ENCODE assay signal across 2 cellular contexts in the genomic region with DNA sequence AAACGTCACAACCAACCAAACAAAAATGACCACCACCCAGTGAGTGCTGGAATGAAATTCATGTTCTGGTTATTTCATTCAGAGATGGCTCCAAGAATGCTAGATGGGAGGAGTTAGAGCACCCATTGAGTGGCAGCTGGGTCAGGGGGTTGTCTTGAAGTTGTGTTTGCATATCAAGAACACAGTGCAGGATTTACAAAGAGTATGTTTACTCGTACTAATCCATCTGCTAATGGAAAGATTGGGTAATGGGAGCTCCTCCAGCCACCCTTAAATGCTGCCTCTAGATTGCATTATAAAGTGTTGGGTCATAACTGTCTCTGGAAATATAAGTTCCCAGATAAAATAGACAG.
TF ChIP-seq lines count a peak whose summit lies in the region.

No MANE protein-coding gene starts in this region.

TF ChIP-seq in SK-N-SH, 30 proteins besides CTCF, POLR2A, EP300 and RAD21 (continued from another document):
- TF ChIP-seq USF2 (IDR thresholded peaks at IDR 0.05; ENCODE audit: borderline replicate concordance, low read depth, low read length): no peak
- TF ChIP-seq MEF2A (IDR thresholded peaks at IDR 0.05; ENCODE audit: borderline replicate concordance, low read depth): no peak
- TF ChIP-seq CHD2 (IDR thresholded peaks at IDR 0.05; ENCODE audit: low read length, partially characterized antibody): no peak
- TF ChIP-seq SMC3 (IDR thresholded peaks at IDR 0.05; ENCODE audit: low read depth, low read length): no peak
- TF ChIP-seq FOXM1 (IDR thresholded peaks at IDR 0.05; ENCODE audit: low read depth): no peak
- no peak for TF ChIP-seq YY1 (IDR thresholded peaks at IDR 0.05; ENCODE audit: low read depth)
TF ChIP-seq in SK-N-SH: peak in this region for 0.

TF ChIP-seq in SK-N-SH treated with all-trans-retinoic acid at 6 μM for 48 hours, 23 proteins besides CTCF, POLR2A, EP300 and RAD21 (continued from another document):
- TF ChIP-seq ZFP30 (CRISPR knock-in tag; IDR thresholded peaks at IDR 0.05): no peak
- TF ChIP-seq, protein P1, sequence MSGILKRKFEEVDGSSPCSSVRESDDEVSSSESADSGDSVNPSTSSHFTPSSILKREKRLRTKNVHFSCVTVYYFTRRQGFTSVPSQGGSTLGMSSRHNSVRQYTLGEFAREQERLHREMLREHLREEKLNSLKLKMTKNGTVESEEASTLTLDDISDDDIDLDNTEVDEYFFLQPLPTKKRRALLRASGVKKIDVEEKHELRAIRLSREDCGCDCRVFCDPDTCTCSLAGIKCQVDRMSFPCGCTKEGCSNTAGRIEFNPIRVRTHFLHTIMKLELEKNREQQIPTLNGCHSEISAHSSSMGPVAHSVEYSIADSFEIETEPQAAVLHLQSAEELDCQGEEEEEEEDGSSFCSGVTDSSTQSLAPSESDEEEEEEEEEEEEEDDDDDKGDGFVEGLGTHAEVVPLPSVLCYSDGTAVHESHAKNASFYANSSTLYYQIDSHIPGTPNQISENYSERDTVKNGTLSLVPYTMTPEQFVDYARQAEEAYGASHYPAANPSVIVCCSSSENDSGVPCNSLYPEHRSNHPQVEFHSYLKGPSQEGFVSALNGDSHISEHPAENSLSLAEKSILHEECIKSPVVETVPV (CRISPR knock-in tag; IDR thresholded peaks at IDR 0.05): no peak
- no peak for TF ChIP-seq SNAI2 (CRISPR knock-in tag; IDR thresholded peaks at IDR 0.05)
- no peak for TF ChIP-seq ZC3H10 (CRISPR knock-in tag; IDR thresholded peaks at IDR 0.05)
- no peak for TF ChIP-seq ZNF565 (CRISPR knock-in tag; conservative IDR thresholded peaks at IDR 0.05; ENCODE audit: low read depth)
- TF ChIP-seq, protein P2, sequence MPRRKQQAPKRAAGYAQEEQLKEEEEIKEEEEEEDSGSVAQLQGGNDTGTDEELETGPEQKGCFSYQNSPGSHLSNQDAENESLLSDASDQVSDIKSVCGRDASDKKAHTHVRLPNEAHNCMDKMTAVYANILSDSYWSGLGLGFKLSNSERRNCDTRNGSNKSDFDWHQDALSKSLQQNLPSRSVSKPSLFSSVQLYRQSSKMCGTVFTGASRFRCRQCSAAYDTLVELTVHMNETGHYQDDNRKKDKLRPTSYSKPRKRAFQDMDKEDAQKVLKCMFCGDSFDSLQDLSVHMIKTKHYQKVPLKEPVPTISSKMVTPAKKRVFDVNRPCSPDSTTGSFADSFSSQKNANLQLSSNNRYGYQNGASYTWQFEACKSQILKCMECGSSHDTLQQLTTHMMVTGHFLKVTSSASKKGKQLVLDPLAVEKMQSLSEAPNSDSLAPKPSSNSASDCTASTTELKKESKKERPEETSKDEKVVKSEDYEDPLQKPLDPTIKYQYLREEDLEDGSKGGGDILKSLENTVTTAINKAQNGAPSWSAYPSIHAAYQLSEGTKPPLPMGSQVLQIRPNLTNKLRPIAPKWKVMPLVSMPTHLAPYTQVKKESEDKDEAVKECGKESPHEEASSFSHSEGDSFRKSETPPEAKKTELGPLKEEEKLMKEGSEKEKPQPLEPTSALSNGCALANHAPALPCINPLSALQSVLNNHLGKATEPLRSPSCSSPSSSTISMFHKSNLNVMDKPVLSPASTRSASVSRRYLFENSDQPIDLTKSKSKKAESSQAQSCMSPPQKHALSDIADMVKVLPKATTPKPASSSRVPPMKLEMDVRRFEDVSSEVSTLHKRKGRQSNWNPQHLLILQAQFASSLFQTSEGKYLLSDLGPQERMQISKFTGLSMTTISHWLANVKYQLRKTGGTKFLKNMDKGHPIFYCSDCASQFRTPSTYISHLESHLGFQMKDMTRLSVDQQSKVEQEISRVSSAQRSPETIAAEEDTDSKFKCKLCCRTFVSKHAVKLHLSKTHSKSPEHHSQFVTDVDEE (CRISPR knock-in tag; IDR thresholded peaks at IDR 0.05): no peak
- TF ChIP-seq ISL1 (CRISPR knock-in tag; IDR thresholded peaks at IDR 0.05): no peak
TF ChIP-seq in SK-N-SH treated with all-trans-retinoic acid at 6 μM for 48 hours: peak in this region for 0.
